Comparison of ENCODE assay signal across 8 cellular contexts in genomic region chr6:129370268-129370916, GRCh38.
DNase-seq lines count a peak whose midpoint lies in the region; ATAC-seq, FAIRE-seq and TF ChIP-seq lines count a peak whose summit lies in the region.

No MANE protein-coding gene starts in this region.

- H3K9me2 ChIP-seq in DOHH2 (replicated peaks; ENCODE audit: control insufficient read depth, low read length): no peaks in the 10 kb centered on the region

- H4K20me1 ChIP-seq in DOHH2 (ENCODE audit: control insufficient read depth, insufficient read depth, low read depth, low read length): no peaks in the 10 kb centered on the region

- CTCF ChIA-PET in HEK293T (lab: Yijun Ruan, JAX): interaction anchor here (0.6 to 1.0 kb wide), 9 partner anchors 9 to 1304 kb away, joined by 3 to 4 read pairs (median 3); no protein-coding TSS in a partner anchor

- no peaks in the 10 kb centered on the region for H3F3A ChIP-seq in DOHH2 (ENCODE audit: control insufficient read depth, insufficient read depth)

- POLR2A ChIA-PET in HEK293T (lab: Yijun Ruan, JAX): no interaction called here

- H3K27me3 ChIP-seq in DOHH2 (ENCODE audit: control insufficient read depth, low read length): 0 out of 2 replicates have a peak, but pooled peaks cover 3% of the 10 kb centered on the region

- no peaks in the 10 kb centered on the region for H3K4me1 Mint-ChIP-seq in progenitor cell of endocrine pancreas (ENCODE audit: low read depth)
- no peaks in the 10 kb centered on the region for H3K4me1 Mint-ChIP-seq in stimulated activated memory B cell treated with anti-CD40 and anti-IgM and Interleukin-4, amounts not matched to agents 10 μg/mL and 1 μg/mL and 100 μg/mL, for 72 hours

- H3K36me3 ChIP-seq in DOHH2 (ENCODE audit: control insufficient read depth, low read length): no peaks in the 10 kb centered on the region

- no peaks in the 10 kb centered on the region for H3K79me2 ChIP-seq in DOHH2 (ENCODE audit: control insufficient read depth, low read length)

- no peak overlapping the region for H3K4me2 ChIP-seq in DOHH2 (ENCODE audit: low read length)

- peak; percentile 77 for TF ChIP-seq CTCF in DOHH2 (IDR thresholded peaks at IDR 0.05; ENCODE audit: low read depth, low read length, poor library complexity, severe bottlenecking)
- TF ChIP-seq CTCF in progenitor cell of endocrine pancreas (IDR thresholded peaks at IDR 0.05; ENCODE audit: unreplicated experiment): peak; percentile 83

- no peaks in the 10 kb centered on the region for H3K9me3 ChIP-seq in DOHH2 (ENCODE audit: control insufficient read depth, insufficient read depth, low read length)

- H3K27ac Mint-ChIP-seq in progenitor cell of endocrine pancreas: no peak overlapping the region
- H3K27ac Mint-ChIP-seq in stimulated activated memory B cell treated with anti-CD40 and anti-IgM and Interleukin-4, amounts not matched to agents 10 μg/mL and 1 μg/mL and 100 μg/mL, for 72 hours: no peak overlapping the region

- ATAC-seq in GM21528 (IDR thresholded peaks at IDR 0.05; ENCODE audit: low FRiP score, unreplicated experiment): no peak
- no peak for ATAC-seq in stimulated activated memory B cell treated with anti-CD40 and anti-IgM and Interleukin-4, amounts not matched to agents 10 μg/mL and 1 μg/mL and 100 μg/mL, for 72 hours

- DNase-seq in HEK293T (ENCODE audit: extremely low spot score) (peak; percentile 31), NCI-H82 (lab: John Stamatoyannopoulos, UW) (peak; percentile 91), frontal cortex (ENCODE audit: low spot score in 2 of 2) (peak; percentile 1 to 3), progenitor cell of endocrine pancreas (ENCODE audit: low spot score, unreplicated experiment) (no peak)
- peak; percentile 51 to 54 for DNase-seq in activated T-cell treated with anti-CD3 and anti-CD28 coated beads, Interleukin-2, amount 50 U/mL, for 48 hours

- no peaks in the 10 kb centered on the region for H3K4me1 ChIP-seq in DOHH2 (ENCODE audit: control insufficient read depth, low read length)

- H3K4me3 Mint-ChIP-seq in progenitor cell of endocrine pancreas (ENCODE audit: low read depth): no peak overlapping the region
- H3K4me3 Mint-ChIP-seq in stimulated activated memory B cell treated with anti-CD40 and anti-IgM and Interleukin-4, amounts not matched to agents 10 μg/mL and 1 μg/mL and 100 μg/mL, for 72 hours: no peak overlapping the region

- no peaks in the 10 kb centered on the region for H3K36me3 Mint-ChIP-seq in progenitor cell of endocrine pancreas (ENCODE audit: insufficient read depth)
- H3K36me3 Mint-ChIP-seq in stimulated activated memory B cell treated with anti-CD40 and anti-IgM and Interleukin-4, amounts not matched to agents 10 μg/mL and 1 μg/mL and 100 μg/mL, for 72 hours: no peaks in the 10 kb centered on the region

- no peak overlapping the region for H3K4me3 ChIP-seq in DOHH2 (ENCODE audit: low read length)

- no peaks in the 10 kb centered on the region for H3K9me3 Mint-ChIP-seq in progenitor cell of endocrine pancreas (ENCODE audit: low read depth)
- H3K9me3 Mint-ChIP-seq in stimulated activated memory B cell treated with anti-CD40 and anti-IgM and Interleukin-4, amounts not matched to agents 10 μg/mL and 1 μg/mL and 100 μg/mL, for 72 hours: no peaks in the 10 kb centered on the region

- H3K27ac ChIP-seq in DOHH2 (ENCODE audit: low read depth, low read length): no peak overlapping the region

- FAIRE-seq in frontal cortex (lab: Jason Lieb, UNC): peak; percentile 77

- no peaks in the 10 kb centered on the region for H3K27me3 Mint-ChIP-seq in progenitor cell of endocrine pancreas
- H3K27me3 Mint-ChIP-seq in stimulated activated memory B cell treated with anti-CD40 and anti-IgM and Interleukin-4, amounts not matched to agents 10 μg/mL and 1 μg/mL and 100 μg/mL, for 72 hours: no peaks in the 10 kb centered on the region

TF ChIP-seq in HEK293T, 16 proteins besides CTCF, POLR2A, EP300 and RAD21:
- TF ChIP-seq ARNT (IDR thresholded peaks at IDR 0.05) (no peak), NFRKB (IDR thresholded peaks at IDR 0.05) (no peak), CTBP1 (IDR thresholded peaks at IDR 0.05; ENCODE audit: borderline replicate concordance) (no peak), BHLHE40 (IDR thresholded peaks at IDR 0.05; ENCODE audit: borderline replicate concordance) (no peak), SP1 (IDR thresholded peaks at IDR 0.05) (no peak), PKNOX1 (IDR thresholded peaks at IDR 0.05) (no peak), FOXM1 (IDR thresholded peaks at IDR 0.05; ENCODE audit: borderline replicate concordance) (no peak), LEF1 (IDR thresholded peaks at IDR 0.05; ENCODE audit: borderline replicate concordance) (no peak), SUZ12 (IDR thresholded peaks at IDR 0.05) (no peak), FOXK2 (IDR thresholded peaks at IDR 0.05) (no peak), ZNF384 (IDR thresholded peaks at IDR 0.05) (no peak), HDGF (IDR thresholded peaks at IDR 0.05; ENCODE audit: borderline replicate concordance) (no peak), ELF4 (IDR thresholded peaks at IDR 0.05) (no peak), L3MBTL2 (conservative IDR thresholded peaks at IDR 0.05) (no peak), TARDBP (IDR thresholded peaks at IDR 0.05) (no peak)
